ENCODE assay signal across 8 cellular contexts in the genomic region with DNA sequence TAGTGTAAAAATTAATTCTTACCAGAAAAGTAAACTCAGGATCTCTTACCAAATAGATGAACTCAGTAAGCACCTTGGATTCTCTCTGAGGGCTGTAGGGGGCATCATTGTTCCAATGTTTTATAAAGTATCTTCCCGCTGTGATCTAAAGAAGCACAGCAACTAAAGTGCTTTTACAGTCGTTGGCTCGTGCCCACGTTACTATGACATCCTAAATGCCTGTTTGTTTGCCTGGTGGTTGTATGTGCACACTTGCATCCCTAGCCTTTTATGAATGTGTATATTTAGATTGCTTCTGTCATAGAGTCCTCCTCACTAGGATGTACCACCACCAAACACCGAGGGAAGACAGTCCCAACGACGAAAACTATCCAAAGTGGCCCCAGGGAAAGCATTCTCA. TPM values are rescaled to one million over a fixed set of nuclear protein-coding genes. Genes with fewer than 3 reads are reported as not detected.
DNase-seq lines count a peak whose midpoint lies in the region; ATAC-seq and TF ChIP-seq lines count a peak whose summit lies in the region.

No MANE protein-coding gene starts in this region.

- peak overlapping the region; percentile 12 for H3K27ac Mint-ChIP-seq in stimulated activated naive CD8-positive, alpha-beta T cell treated with anti-CD3 and anti-CD28 coated beads, Interleukin-15, Interleukin-2, amounts not matched to agents 100 ng/mL and 50 ng/mL, for 24 hours
- H3K27ac Mint-ChIP-seq in endodermal cell (no peak overlapping the region), mesothelial cell of epicardium (peak overlapping the region; percentile 14)

- no peaks in the 10 kb centered on the region for H3K27me3 ChIP-seq in MG63
- H3K27me3 ChIP-seq in endodermal cell (ENCODE audit: control insufficient read depth, insufficient read depth, low read length, poor library complexity, severe bottlenecking) = no peaks in the 10 kb centered on the region
- no peaks in the 10 kb centered on the region for H3K27me3 ChIP-seq in effector memory CD4-positive, alpha-beta T cell (replicated peaks; ENCODE audit: control insufficient read depth, insufficient read depth, low read length, poor library complexity, severe bottlenecking)

- H3K4me1 Mint-ChIP-seq in stimulated activated naive CD8-positive, alpha-beta T cell treated with anti-CD3 and anti-CD28 coated beads, Interleukin-15, Interleukin-2, amounts not matched to agents 100 ng/mL and 50 ng/mL, for 24 hours (ENCODE audit: low read depth) = peaks cover 23% of the 10 kb centered on the region
- H3K4me1 Mint-ChIP-seq in endodermal cell (peaks cover 66% of the 10 kb centered on the region), mesothelial cell of epicardium (peaks cover 46% of the 10 kb centered on the region)

- no peaks in the 10 kb centered on the region for H3K36me3 ChIP-seq in MG63
- H3K36me3 ChIP-seq in endodermal cell (ENCODE audit: control insufficient read depth, insufficient read depth, low read length) = no peaks in the 10 kb centered on the region
- H3K36me3 ChIP-seq in effector memory CD4-positive, alpha-beta T cell (ENCODE audit: control insufficient read depth, insufficient read depth, low read length) = no peaks in the 10 kb centered on the region

- no peaks in the 10 kb centered on the region for H3K9me3 ChIP-seq in MG63
- no peaks in the 10 kb centered on the region for H3K9me3 ChIP-seq in endodermal cell (ENCODE audit: control insufficient read depth, low read length)
- no peaks in the 10 kb centered on the region for H3K9me3 ChIP-seq in effector memory CD4-positive, alpha-beta T cell (ENCODE audit: control insufficient read depth, low read length)

- no peaks in the 10 kb centered on the region for H3K27me3 Mint-ChIP-seq in stimulated activated naive CD8-positive, alpha-beta T cell treated with anti-CD3 and anti-CD28 coated beads, Interleukin-15, Interleukin-2, amounts not matched to agents 100 ng/mL and 50 ng/mL, for 24 hours
- H3K27me3 Mint-ChIP-seq in endodermal cell (ENCODE audit: insufficient read depth) = no peaks in the 10 kb centered on the region
- no peaks in the 10 kb centered on the region for H3K27me3 Mint-ChIP-seq in mesothelial cell of epicardium (ENCODE audit: low read depth)

- TF ChIP-seq CTCF in endodermal cell (conservative IDR thresholded peaks at IDR 0.05) = peak; percentile 84
- TF ChIP-seq CTCF in mesothelial cell of epicardium (IDR thresholded peaks at IDR 0.05; ENCODE audit: unreplicated experiment) = peak; percentile 47

- no peak overlapping the region for H3K27ac ChIP-seq in endodermal cell (ENCODE audit: low read depth, low read length)
- no peak overlapping the region for H3K27ac ChIP-seq in effector memory CD4-positive, alpha-beta T cell (ENCODE audit: insufficient read depth, low read length, poor library complexity, severe bottlenecking)

- 40 to 46% methylated on average over 4 to 7 of the region's 7 CpGs for WGBS in endodermal cell (ENCODE audit: insufficient coverage in 1 of 2, insufficient read length in 1 of 2), 2 experiments

- no peaks in the 10 kb centered on the region for H3K9me3 Mint-ChIP-seq in stimulated activated naive CD8-positive, alpha-beta T cell treated with anti-CD3 and anti-CD28 coated beads, Interleukin-15, Interleukin-2, amounts not matched to agents 100 ng/mL and 50 ng/mL, for 24 hours
- H3K9me3 Mint-ChIP-seq in endodermal cell (peaks cover 1% of the 10 kb centered on the region), mesothelial cell of epicardium (no peaks in the 10 kb centered on the region)

- H3K4me1 ChIP-seq in endodermal cell (ENCODE audit: control insufficient read depth, insufficient read depth, low read length) = peaks cover 32% of the 10 kb centered on the region
- H3K4me1 ChIP-seq in effector memory CD4-positive, alpha-beta T cell (ENCODE audit: control insufficient read depth, insufficient read depth, low read length, poor library complexity, severe bottlenecking) = no peaks in the 10 kb centered on the region

- H3K4me3 ChIP-seq in MG63 = no peak overlapping the region
- no peak overlapping the region for H3K4me3 ChIP-seq in endodermal cell (ENCODE audit: low read length)
- no peak overlapping the region for H3K4me3 ChIP-seq in effector memory CD4-positive, alpha-beta T cell (ENCODE audit: insufficient read depth, low read depth, low read length, poor library complexity, severe bottlenecking)

- DNase-seq in stimulated activated naive CD8-positive, alpha-beta T cell treated with anti-CD3 and anti-CD28 coated beads, Interleukin-15, Interleukin-2, amounts not matched to agents 100 U/mL and 50 U/mL, for 24 hours = no peak
- DNase-seq in MG63 (peak; percentile 37), RKO (ENCODE audit: low spot score) (peak; percentile 28), endodermal cell (peak; percentile 61), mesothelial cell of epicardium (ENCODE audit: low spot score in 2 of 2, unreplicated experiment in 2 of 2) (no peak)
- no peak for DNase-seq in effector memory CD4-positive, alpha-beta T cell

- H3K4me3 Mint-ChIP-seq in stimulated activated naive CD8-positive, alpha-beta T cell treated with anti-CD3 and anti-CD28 coated beads, Interleukin-15, Interleukin-2, amounts not matched to agents 100 ng/mL and 50 ng/mL, for 24 hours = no peak overlapping the region
- H3K4me3 Mint-ChIP-seq in endodermal cell (no peak overlapping the region), mesothelial cell of epicardium (no peak overlapping the region)

- H3K9ac ChIP-seq in endodermal cell (ENCODE audit: extremely low read depth, low read length, poor library complexity, severe bottlenecking) = no peak overlapping the region

- no peak for ATAC-seq in stimulated activated naive CD8-positive, alpha-beta T cell treated with anti-CD3 and anti-CD28 coated beads, Interleukin-15, Interleukin-2, amounts not matched to agents 100 U/mL and 50 U/mL, for 24 hours
- no peak for ATAC-seq in HG02763 (IDR thresholded peaks at IDR 0.05; ENCODE audit: unreplicated experiment)

- H3K36me3 Mint-ChIP-seq in stimulated activated naive CD8-positive, alpha-beta T cell treated with anti-CD3 and anti-CD28 coated beads, Interleukin-15, Interleukin-2, amounts not matched to agents 100 ng/mL and 50 ng/mL, for 24 hours (ENCODE audit: low read depth) = peaks cover 8% of the 10 kb centered on the region
- no peaks in the 10 kb centered on the region for H3K36me3 Mint-ChIP-seq in endodermal cell (ENCODE audit: low read depth)
- H3K36me3 Mint-ChIP-seq in mesothelial cell of epicardium = peaks cover 2% of the 10 kb centered on the region

RNA-seq across cellular contexts. Expression of gene SLX4IP, which starts 34.5 kb away (rescaled TPM):
- 1.7 and 3.0 TPM in 2 replicates for total RNA-seq in MG63 (2014; rRNA removed; shearing (Covaris generic); ENCODE audit: low replicate concordance)
- total RNA-seq in endodermal cell (1 to 10 TPM; 9.2 to 9.5 TPM), mesothelial cell of epicardium (10.3 to 11.2 TPM (median 10.4 TPM) in 3 replicates)
- 5.1 TPM for polyA plus RNA-seq in endodermal cell (2013, experiment 1 of 2)
- 5.3 TPM for polyA plus RNA-seq in endodermal cell (2013, experiment 2 of 2)

RNA-seq across cellular contexts. Expression of gene MKKS, which starts 35.6 kb away (rescaled TPM):
- total RNA-seq in MG63 (2014; rRNA removed; shearing (Covaris generic); ENCODE audit: low replicate concordance) = 9.6 and 9.8 TPM in 2 replicates
- total RNA-seq in endodermal cell (10 to 100 TPM; 13.2 to 13.8 TPM), mesothelial cell of epicardium (9.9 to 11.8 TPM (median 10.7 TPM) in 3 replicates)
- 22.0 TPM for polyA plus RNA-seq in endodermal cell (2013, experiment 1 of 2)
- 22.1 TPM for polyA plus RNA-seq in endodermal cell (2013, experiment 2 of 2)

Comparison
In these comparisons a context has a peak if more than half of its experiments do, and no peak if none do; other contexts are left out.
1. DNase-seq: peak in MG63 (single experiment), RKO (single experiment) and endodermal cell (single experiment); none in stimulated activated naive CD8-positive, alpha-beta T cell treated with anti-CD3 and anti-CD28 coated beads, Interleukin-15, Interleukin-2, amounts not matched to agents 100 U/mL and 50 U/mL, for 24 hours (single experiment), mesothelial cell of epicardium (0 of 2) and effector memory CD4-positive, alpha-beta T cell (0 of 3).